ENCODE assay signal across 20 cellular contexts in genomic region chr6:165755583-165755982, GRCh38.
"Had no signal": no experiment of that assay in that cellular context is flagged by ENCODE, and none has a peak within 500 bp of the region (broad histone marks: within the 10 kb centered on the region; RNA-seq: fewer than 3 reads in every experiment).

No MANE protein-coding gene starts in this region.

- H3K4me1 Mint-ChIP-seq: activated B cell treated with CpG ODN at 0.5 μM for 24 hours had no signal

- H3K9me3 Mint-ChIP-seq: activated CD4-positive, alpha-beta memory T cell treated with anti-CD3 and anti-CD28 coated beads for 36 hours; activated T-helper 1 cell treated with anti-CD3 and anti-CD28 coated beads, Interleukin-12 subunit alpha, Interleukin-12 subunit beta, Interleukin-2, Interleukin-4 antibody, amounts not matched to agents 30 ng/mL and 10 ng/mL and 1 ng/mL, durations not matched to agents 14 hours and 24 hours and 36 hours had no signal

- DNase-seq: activated B cell treated with CpG ODN at 0.5 μM for 24 hours; activated CD4-positive, alpha-beta memory T cell treated with anti-CD3 and anti-CD28 coated beads for 36 hours; activated CD4-positive, alpha-beta T cell treated with anti-CD3 and anti-CD28 coated beads for 4 hours; activated gamma-delta T cell treated with Interleukin-2 at 50 U/mL for 16 hours; activated T-cell treated with anti-CD3 and anti-CD28 coated beads for 4 hours; caudate nucleus; dorsolateral prefrontal cortex; erythroblast; foreskin melanocyte; hypothalamus; kidney glomerular epithelial cell; mesenchymal stem cell; naive thymus-derived CD8-positive, alpha-beta T cell; sigmoid colon; stimulated activated CD4-positive, alpha-beta T cell treated with anti-CD3 and anti-CD28 coated beads, Interleukin-4, amount 100 ng/mL, for 24 hours; stimulated activated naive CD4-positive, alpha-beta T cell; substantia nigra; tibial artery had no signal

- H3K4me3 Mint-ChIP-seq: activated B cell treated with CpG ODN at 0.5 μM for 24 hours; activated CD4-positive, alpha-beta memory T cell treated with anti-CD3 and anti-CD28 coated beads for 36 hours; activated naive CD8-positive, alpha-beta T cell; activated T-helper 1 cell treated with anti-CD3 and anti-CD28 coated beads, Interleukin-12 subunit alpha, Interleukin-12 subunit beta, Interleukin-2, Interleukin-4 antibody, amounts not matched to agents 30 ng/mL and 10 ng/mL and 1 ng/mL, durations not matched to agents 14 hours and 24 hours and 36 hours; naive thymus-derived CD8-positive, alpha-beta T cell had no signal

- H3K4me3 ChIP-seq: dorsolateral prefrontal cortex, sigmoid colon, tibial artery had no signal

- H3K27ac ChIP-seq: dorsolateral prefrontal cortex, sigmoid colon, tibial artery had no signal

- H3K9me3 ChIP-seq: sigmoid colon, tibial artery had no signal

- H3K36me3 ChIP-seq: sigmoid colon, tibial artery had no signal

- H3K36me3 Mint-ChIP-seq: activated CD4-positive, alpha-beta memory T cell treated with anti-CD3 and anti-CD28 coated beads for 36 hours; activated naive CD8-positive, alpha-beta T cell; naive thymus-derived CD8-positive, alpha-beta T cell had no signal

- ATAC-seq: naive thymus-derived CD8-positive, alpha-beta T cell had no signal

- H3K27me3 ChIP-seq: dorsolateral prefrontal cortex, sigmoid colon, tibial artery had no signal

- H3K27me3 Mint-ChIP-seq: activated B cell treated with CpG ODN at 0.5 μM for 24 hours; activated CD4-positive, alpha-beta memory T cell treated with anti-CD3 and anti-CD28 coated beads for 36 hours had no signal

- H3K4me1 ChIP-seq: sigmoid colon, tibial artery had no signal

- H3K27ac Mint-ChIP-seq: activated B cell treated with CpG ODN at 0.5 μM for 24 hours; activated CD4-positive, alpha-beta memory T cell treated with anti-CD3 and anti-CD28 coated beads for 36 hours; activated naive CD8-positive, alpha-beta T cell; activated T-helper 1 cell treated with anti-CD3 and anti-CD28 coated beads, Interleukin-12 subunit alpha, Interleukin-12 subunit beta, Interleukin-2, Interleukin-4 antibody, amounts not matched to agents 30 ng/mL and 10 ng/mL and 1 ng/mL, durations not matched to agents 14 hours and 24 hours and 36 hours; naive thymus-derived CD8-positive, alpha-beta T cell had no signal
